In genomic region chr3:45778761-45779201, GRCh38 we compare ENCODE assay signal across 31 cellular contexts. TPM values are rescaled to one million over a fixed set of nuclear protein-coding genes. Genes with fewer than 3 reads are reported as not detected.
DNase-seq lines count a peak whose midpoint lies in the region; ATAC-seq and TF ChIP-seq lines count a peak whose summit lies in the region.
"Had no signal": no experiment of that assay in that cellular context is flagged by ENCODE, and none has a peak within 500 bp of the region (broad histone marks: within the 10 kb centered on the region; RNA-seq: fewer than 3 reads in every experiment).

No MANE protein-coding gene starts in this region.

- DNase-seq in activated naive CD4-positive, alpha-beta T cell treated with anti-CD3 and anti-CD28 coated beads, Interleukin-2, amount 10 ng/mL, durations not matched to agents 7 days and 5 days = peak; percentile 10
- DNase-seq in activated naive CD4-positive, alpha-beta T cell treated with anti-CD3 and anti-CD28 coated beads, Interleukin-2, amount 50 U/mL, for 16 hours = no peak
- no peak for DNase-seq in RWPE2 (ENCODE audit: low spot score)
- DNase-seq in left lobe of liver (ENCODE audit: low spot score) = peak; percentile 68
- DNase-seq in foreskin melanocyte = no peak
- DNase-seq in endothelial cell (ENCODE audit: low spot score) = no peak
- DNase-seq: activated CD4-positive, alpha-beta T cell treated with anti-CD3 and anti-CD28 coated beads, Interleukin-2, amount 50 U/mL, for 48 hours; anterior cingulate cortex; BE2C; DMS 273 treated with DMSO at 0.1 percent for 48 hours; GOT3; hippocampal formation; KG1; left lung; mesenchymal stem cell; NCI-H1105; NCI-H187 treated with DMSO at 0.1 percent for 48 hours; NCI-H446; NCI-H82; OCI-M1; stimulated activated CD4-positive, alpha-beta T cell treated with anti-CD3 and anti-CD28 coated beads, Interleukin-1b, Interleukin-23, amount 100 ng/mL, for 48 hours had no signal

- H3K27ac Mint-ChIP-seq in activated naive CD4-positive, alpha-beta T cell treated with anti-CD3 and anti-CD28 coated beads, Interleukin-2, amount 10 ng/mL, durations not matched to agents 7 days and 5 days = no peak overlapping the region
- H3K27ac Mint-ChIP-seq in endothelial cell (ENCODE audit: unreplicated experiment) = no peak overlapping the region
- H3K27ac Mint-ChIP-seq: activated naive CD8-positive, alpha-beta T cell; T-helper 1 cell treated with Interleukin-12 subunit alpha and Interleukin-12 subunit beta and Interleukin-4 antibody, amounts not matched to agents 30 μg/mL and 1 μg/mL, for 36 hours had no signal

- no peaks in the 10 kb centered on the region for H3K27me3 ChIP-seq in RWPE2 (ENCODE audit: insufficient read depth, poor library complexity, severe bottlenecking)
- H3K27me3 ChIP-seq: BE2C, breast epithelium, left lung, right atrium auricular region, tibial nerve had no signal

- CTCF ChIA-PET in activated naive CD4-positive, alpha-beta T cell treated with anti-CD3 and anti-CD28 coated beads, Interleukin-2, amount 10 ng/mL, durations not matched to agents 7 days and 5 days (lab: Charles Lee) = no interaction called here

- H3K4me1 Mint-ChIP-seq in activated naive CD4-positive, alpha-beta T cell treated with anti-CD3 and anti-CD28 coated beads, Interleukin-2, amount 10 ng/mL, durations not matched to agents 7 days and 5 days = no peaks in the 10 kb centered on the region
- peaks cover 10% of the 10 kb centered on the region for H3K4me1 Mint-ChIP-seq in endothelial cell (ENCODE audit: unreplicated experiment)

- no peak for TF ChIP-seq CTCF in RWPE2 (IDR thresholded peaks at IDR 0.05; ENCODE audit: poor library complexity, severe bottlenecking)
- no peak for TF ChIP-seq CTCF in endothelial cell (IDR thresholded peaks at IDR 0.05; ENCODE audit: unreplicated experiment)

- no peaks in the 10 kb centered on the region for H3K4me1 ChIP-seq in RWPE2 (ENCODE audit: insufficient read depth, poor library complexity, severe bottlenecking)
- H3K4me1 ChIP-seq: BE2C, breast epithelium, left lung, parathyroid adenoma, right atrium auricular region, tibial nerve had no signal

- H3K36me3 ChIP-seq in RWPE2 (ENCODE audit: low read depth) = no peaks in the 10 kb centered on the region
- H3K36me3 ChIP-seq: BE2C, breast epithelium, left lung, right atrium auricular region, tibial nerve had no signal

- H3K36me3 Mint-ChIP-seq in activated naive CD4-positive, alpha-beta T cell treated with anti-CD3 and anti-CD28 coated beads, Interleukin-2, amount 10 ng/mL, durations not matched to agents 7 days and 5 days = no peaks in the 10 kb centered on the region
- no peaks in the 10 kb centered on the region for H3K36me3 Mint-ChIP-seq in endothelial cell (ENCODE audit: low read depth, unreplicated experiment)
- H3K36me3 Mint-ChIP-seq: activated naive CD8-positive, alpha-beta T cell had no signal

- peaks cover 51% of the 10 kb centered on the region for H3K27me3 Mint-ChIP-seq in activated naive CD4-positive, alpha-beta T cell treated with anti-CD3 and anti-CD28 coated beads, Interleukin-2, amount 10 ng/mL, durations not matched to agents 7 days and 5 days
- peaks cover 7% of the 10 kb centered on the region for H3K27me3 Mint-ChIP-seq in endothelial cell (ENCODE audit: unreplicated experiment)

- ATAC-seq in RWPE2 (ENCODE audit: low read depth) (0 out of 3 replicates have a peak, but pooled peaks have one; percentile 23), left lobe of liver (peak; percentile 76), GM21360 (IDR thresholded peaks at IDR 0.05; ENCODE audit: unreplicated experiment) (no peak)
- ATAC-seq: left lung, Right ventricle myocardium inferior, SK-N-SH treated with all-trans-retinoic acid at 6 μM for 48 hours had no signal

- H3K9me3 ChIP-seq in RWPE2 (ENCODE audit: severe bottlenecking) = no peaks in the 10 kb centered on the region
- H3K9me3 ChIP-seq: BE2C, breast epithelium, left lung, right atrium auricular region, tibial nerve had no signal

- no peak overlapping the region for H3K27ac ChIP-seq in RWPE2 (ENCODE audit: poor library complexity, severe bottlenecking)
- H3K27ac ChIP-seq: breast epithelium, left lung, parathyroid adenoma, right atrium auricular region, tibial nerve had no signal

- no peak overlapping the region for H3K4me3 Mint-ChIP-seq in activated naive CD4-positive, alpha-beta T cell treated with anti-CD3 and anti-CD28 coated beads, Interleukin-2, amount 10 ng/mL, durations not matched to agents 7 days and 5 days
- no peak overlapping the region for H3K4me3 Mint-ChIP-seq in endothelial cell (ENCODE audit: unreplicated experiment)
- H3K4me3 Mint-ChIP-seq: activated naive CD8-positive, alpha-beta T cell; T-helper 1 cell treated with Interleukin-12 subunit alpha and Interleukin-12 subunit beta and Interleukin-4 antibody, amounts not matched to agents 30 μg/mL and 1 μg/mL, for 36 hours had no signal

- H3K4me3 ChIP-seq in RWPE2 (ENCODE audit: severe bottlenecking) = no peak overlapping the region
- H3K4me3 ChIP-seq: breast epithelium, left lung, right atrium auricular region, tibial nerve had no signal

- H3K9me3 Mint-ChIP-seq in activated naive CD4-positive, alpha-beta T cell treated with anti-CD3 and anti-CD28 coated beads, Interleukin-2, amount 10 ng/mL, durations not matched to agents 7 days and 5 days = no peaks in the 10 kb centered on the region
- H3K9me3 Mint-ChIP-seq in endothelial cell (ENCODE audit: unreplicated experiment) = no peaks in the 10 kb centered on the region
- H3K9me3 Mint-ChIP-seq: T-helper 1 cell treated with Interleukin-12 subunit alpha and Interleukin-12 subunit beta and Interleukin-4 antibody, amounts not matched to agents 30 μg/mL and 1 μg/mL, for 36 hours had no signal

RNA-seq across cellular contexts. Expression of gene SLC6A20, which starts 17.6 kb away (rescaled TPM):
- total RNA-seq in left lobe of liver (0.08 TPM), endothelial cell (ENCODE audit: unreplicated experiment) (0.21 TPM)
- total RNA-seq: MCF 10A, right atrium auricular region, Right ventricle myocardium inferior had no signal

Comparison
In these comparisons a context has a peak if more than half of its experiments do, and no peak if none do; other contexts are left out.
1. DNase-seq: peak in activated naive CD4-positive, alpha-beta T cell treated with anti-CD3 and anti-CD28 coated beads, Interleukin-2, amount 10 ng/mL, durations not matched to agents 7 days and 5 days (single experiment) and left lobe of liver (single experiment); none in activated naive CD4-positive, alpha-beta T cell treated with anti-CD3 and anti-CD28 coated beads, Interleukin-2, amount 50 U/mL, for 16 hours (single experiment), RWPE2 (single experiment), foreskin melanocyte (single experiment) and endothelial cell (single experiment).